In the genomic region with DNA sequence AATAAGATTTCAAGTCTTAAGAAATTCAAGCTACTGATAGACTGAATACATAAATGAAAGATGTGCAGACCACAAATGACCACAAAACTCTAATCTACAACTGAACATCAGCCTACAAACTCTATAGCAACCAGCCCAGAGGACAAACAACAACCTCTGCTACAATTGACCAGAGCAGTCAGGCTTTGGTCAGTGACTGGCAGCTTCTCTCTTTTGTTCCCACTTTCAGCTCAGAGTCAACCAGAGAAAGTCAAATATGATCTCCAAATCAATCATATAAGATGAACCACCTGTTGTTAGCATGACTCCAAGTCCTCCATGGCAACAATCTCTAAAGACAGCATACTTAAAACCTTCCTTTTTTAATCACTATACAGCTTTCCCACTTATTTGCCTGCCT, we compare ENCODE assay signal across 1 cellular context.
TF ChIP-seq lines count a peak whose summit lies in the region.

No MANE protein-coding gene starts in this region.

TF ChIP-seq in GM23338, 12 proteins besides CTCF, POLR2A, EP300 and RAD21 (continued from another document):
- TF ChIP-seq, protein P1, sequence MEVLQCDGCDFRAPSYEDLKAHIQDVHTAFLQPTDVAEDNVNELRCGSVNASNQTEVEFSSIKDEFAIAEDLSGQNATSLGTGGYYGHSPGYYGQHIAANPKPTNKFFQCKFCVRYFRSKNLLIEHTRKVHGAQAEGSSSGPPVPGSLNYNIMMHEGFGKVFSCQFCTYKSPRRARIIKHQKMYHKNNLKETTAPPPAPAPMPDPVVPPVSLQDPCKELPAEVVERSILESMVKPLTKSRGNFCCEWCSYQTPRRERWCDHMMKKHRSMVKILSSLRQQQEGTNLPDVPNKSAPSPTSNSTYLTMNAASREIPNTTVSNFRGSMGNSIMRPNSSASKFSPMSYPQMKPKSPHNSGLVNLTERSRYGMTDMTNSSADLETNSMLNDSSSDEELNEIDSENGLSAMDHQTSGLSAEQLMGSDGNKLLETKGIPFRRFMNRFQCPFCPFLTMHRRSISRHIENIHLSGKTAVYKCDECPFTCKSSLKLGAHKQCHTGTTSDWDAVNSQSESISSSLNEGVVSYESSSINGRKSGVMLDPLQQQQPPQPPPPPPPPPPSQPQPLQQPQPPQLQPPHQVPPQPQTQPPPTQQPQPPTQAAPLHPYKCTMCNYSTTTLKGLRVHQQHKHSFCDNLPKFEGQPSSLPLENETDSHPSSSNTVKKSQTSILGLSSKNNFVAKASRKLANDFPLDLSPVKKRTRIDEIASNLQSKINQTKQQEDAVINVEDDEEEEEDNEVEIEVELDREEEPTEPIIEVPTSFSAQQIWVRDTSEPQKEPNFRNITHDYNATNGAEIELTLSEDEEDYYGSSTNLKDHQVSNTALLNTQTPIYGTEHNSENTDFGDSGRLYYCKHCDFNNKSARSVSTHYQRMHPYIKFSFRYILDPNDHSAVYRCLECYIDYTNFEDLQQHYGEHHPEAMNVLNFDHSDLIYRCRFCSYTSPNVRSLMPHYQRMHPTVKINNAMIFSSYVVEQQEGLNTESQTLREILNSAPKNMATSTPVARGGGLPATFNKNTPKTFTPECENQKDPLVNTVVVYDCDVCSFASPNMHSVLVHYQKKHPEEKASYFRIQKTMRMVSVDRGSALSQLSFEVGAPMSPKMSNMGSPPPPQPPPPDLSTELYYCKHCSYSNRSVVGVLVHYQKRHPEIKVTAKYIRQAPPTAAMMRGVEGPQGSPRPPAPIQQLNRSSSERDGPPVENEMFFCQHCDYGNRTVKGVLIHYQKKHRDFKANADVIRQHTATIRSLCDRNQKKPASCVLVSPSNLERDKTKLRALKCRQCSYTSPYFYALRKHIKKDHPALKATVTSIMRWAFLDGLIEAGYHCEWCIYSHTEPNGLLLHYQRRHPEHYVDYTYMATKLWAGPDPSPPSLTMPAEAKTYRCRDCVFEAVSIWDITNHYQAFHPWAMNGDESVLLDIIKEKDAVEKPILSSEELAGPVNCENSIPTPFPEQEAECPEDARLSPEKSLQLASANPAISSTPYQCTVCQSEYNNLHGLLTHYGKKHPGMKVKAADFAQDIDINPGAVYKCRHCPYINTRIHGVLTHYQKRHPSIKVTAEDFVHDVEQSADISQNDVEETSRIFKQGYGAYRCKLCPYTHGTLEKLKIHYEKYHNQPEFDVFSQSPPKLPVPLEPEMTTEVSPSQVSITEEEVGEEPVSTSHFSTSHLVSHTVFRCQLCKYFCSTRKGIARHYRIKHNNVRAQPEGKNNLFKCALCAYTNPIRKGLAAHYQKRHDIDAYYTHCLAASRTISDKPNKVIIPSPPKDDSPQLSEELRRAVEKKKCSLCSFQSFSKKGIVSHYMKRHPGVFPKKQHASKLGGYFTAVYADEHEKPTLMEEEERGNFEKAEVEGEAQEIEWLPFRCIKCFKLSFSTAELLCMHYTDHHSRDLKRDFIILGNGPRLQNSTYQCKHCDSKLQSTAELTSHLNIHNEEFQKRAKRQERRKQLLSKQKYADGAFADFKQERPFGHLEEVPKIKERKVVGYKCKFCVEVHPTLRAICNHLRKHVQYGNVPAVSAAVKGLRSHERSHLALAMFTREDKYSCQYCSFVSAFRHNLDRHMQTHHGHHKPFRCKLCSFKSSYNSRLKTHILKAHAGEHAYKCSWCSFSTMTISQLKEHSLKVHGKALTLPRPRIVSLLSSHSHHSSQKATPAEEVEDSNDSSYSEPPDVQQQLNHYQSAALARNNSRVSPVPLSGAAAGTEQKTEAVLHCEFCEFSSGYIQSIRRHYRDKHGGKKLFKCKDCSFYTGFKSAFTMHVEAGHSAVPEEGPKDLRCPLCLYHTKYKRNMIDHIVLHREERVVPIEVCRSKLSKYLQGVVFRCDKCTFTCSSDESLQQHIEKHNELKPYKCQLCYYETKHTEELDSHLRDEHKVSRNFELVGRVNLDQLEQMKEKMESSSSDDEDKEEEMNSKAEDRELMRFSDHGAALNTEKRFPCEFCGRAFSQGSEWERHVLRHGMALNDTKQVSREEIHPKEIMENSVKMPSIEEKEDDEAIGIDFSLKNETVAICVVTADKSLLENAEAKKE (CRISPR knock-in tag; IDR thresholded peaks at IDR 0.05), result no peak
- TF ChIP-seq REST (IDR thresholded peaks at IDR 0.05; ENCODE audit: unreplicated experiment) (no peak), NANOG (IDR thresholded peaks at IDR 0.05; ENCODE audit: borderline replicate concordance) (no peak), ZNF331 (CRISPR knock-in tag; IDR thresholded peaks at IDR 0.05; ENCODE audit: low read depth) (no peak), JUNB (IDR thresholded peaks at IDR 0.05; ENCODE audit: unreplicated experiment) (no peak), POLR2AphosphoS5 (IDR thresholded peaks at IDR 0.05; ENCODE audit: low read depth) (no peak)
- TF ChIP-seq, protein P2, sequence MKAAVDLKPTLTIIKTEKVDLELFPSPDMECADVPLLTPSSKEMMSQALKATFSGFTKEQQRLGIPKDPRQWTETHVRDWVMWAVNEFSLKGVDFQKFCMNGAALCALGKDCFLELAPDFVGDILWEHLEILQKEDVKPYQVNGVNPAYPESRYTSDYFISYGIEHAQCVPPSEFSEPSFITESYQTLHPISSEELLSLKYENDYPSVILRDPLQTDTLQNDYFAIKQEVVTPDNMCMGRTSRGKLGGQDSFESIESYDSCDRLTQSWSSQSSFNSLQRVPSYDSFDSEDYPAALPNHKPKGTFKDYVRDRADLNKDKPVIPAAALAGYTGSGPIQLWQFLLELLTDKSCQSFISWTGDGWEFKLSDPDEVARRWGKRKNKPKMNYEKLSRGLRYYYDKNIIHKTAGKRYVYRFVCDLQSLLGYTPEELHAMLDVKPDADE (IDR thresholded peaks at IDR 0.05), result no peak
